In genomic region chr7:69334706-69335105, GRCh38 we compare ENCODE assay signal across 27 cellular contexts.
"Had no signal": no experiment of that assay in that cellular context is flagged by ENCODE, and none has a peak within 500 bp of the region (broad histone marks: within the 10 kb centered on the region; RNA-seq: fewer than 3 reads in every experiment).

No MANE protein-coding gene starts in this region.

- H3K27ac Mint-ChIP-seq: naive B cell; natural killer cell treated with Interleukin-12 subunit alpha and Interleukin-12 subunit beta and Interleukin-15 and Interleukin-18, amount 100 ng/mL, for 72 hours; stimulated activated memory B cell treated with anti-CD40 and anti-IgM and Interleukin-4, amounts not matched to agents 10 μg/mL and 1 μg/mL and 100 μg/mL, for 72 hours had no signal

- H3K4me1 Mint-ChIP-seq: naive B cell; neural crest cell; stimulated activated memory B cell treated with anti-CD40 and anti-IgM and Interleukin-4, amounts not matched to agents 10 μg/mL and 1 μg/mL and 100 μg/mL, for 72 hours had no signal

- FAIRE-seq: frontal cortex, keratinocyte had no signal

- H3K9me3 Mint-ChIP-seq: neural crest cell had no signal

- H2AFZ ChIP-seq: parathyroid adenoma had no signal

- H3K27ac ChIP-seq: coronary artery, esophagus squamous epithelium, neutrophil, parathyroid adenoma, sigmoid colon, testis, tibial artery, upper lobe of right lung, uterus had no signal

- H3K4me3 Mint-ChIP-seq: mesothelial cell of epicardium; naive B cell; natural killer cell treated with Interleukin-12 subunit alpha and Interleukin-12 subunit beta and Interleukin-15 and Interleukin-18, amount 100 ng/mL, for 72 hours; neural crest cell; stimulated activated memory B cell treated with anti-CD40 and anti-IgM and Interleukin-4, amounts not matched to agents 10 μg/mL and 1 μg/mL and 100 μg/mL, for 72 hours had no signal

- H3K4me3 ChIP-seq: coronary artery, esophagus squamous epithelium, mucosa of descending colon, sigmoid colon, testis, tibial artery, upper lobe of right lung, uterus had no signal

- H3K9me3 ChIP-seq: esophagus squamous epithelium, neutrophil, testis, tibial artery, upper lobe of right lung, uterus had no signal

- H3K4me1 ChIP-seq: esophagus squamous epithelium, sigmoid colon, testis, tibial artery, upper lobe of right lung, uterus had no signal

- H3K9ac ChIP-seq: parathyroid adenoma had no signal

- H3K36me3 Mint-ChIP-seq: mesothelial cell of epicardium; naive B cell; natural killer cell treated with Interleukin-12 subunit alpha and Interleukin-12 subunit beta and Interleukin-15 and Interleukin-18, amount 100 ng/mL, for 72 hours; stimulated activated memory B cell treated with anti-CD40 and anti-IgM and Interleukin-4, amounts not matched to agents 10 μg/mL and 1 μg/mL and 100 μg/mL, for 72 hours had no signal

- H3K36me3 ChIP-seq: esophagus squamous epithelium, neutrophil, sigmoid colon, tibial artery, upper lobe of right lung, uterus had no signal

- H3K27me3 ChIP-seq: esophagus squamous epithelium, neutrophil, sigmoid colon, testis, upper lobe of right lung, uterus had no signal

- H3K27me3 Mint-ChIP-seq: progenitor cell of endocrine pancreas; stimulated activated memory B cell treated with anti-CD40 and anti-IgM and Interleukin-4, amounts not matched to agents 10 μg/mL and 1 μg/mL and 100 μg/mL, for 72 hours had no signal

- DNase-seq: dermis blood vessel endothelial cell; effector memory CD4-positive, alpha-beta T cell; erythroblast; esophagus squamous epithelium; head of caudate nucleus; mesenchymal stem cell; mucosa of descending colon; naive B cell; sigmoid colon; stimulated activated CD4-positive, alpha-beta T cell treated with anti-CD3 and anti-CD28 coated beads, Interleukin-4, amount 100 ng/mL, for 4 hours; stimulated activated naive CD8-positive, alpha-beta T cell treated with anti-CD3 and anti-CD28 coated beads, Interleukin-15, Interleukin-2, amounts not matched to agents 100 U/mL and 50 U/mL, for 24 hours; substantia nigra; testis; tibial artery; upper lobe of right lung; uterus had no signal

- ATAC-seq: left lobe of liver; mucosa of descending colon; natural killer cell treated with Interleukin-12 subunit alpha and Interleukin-12 subunit beta and Interleukin-15 and Interleukin-18, amount 100 ng/mL, for 72 hours; stimulated activated memory B cell treated with anti-CD40 and anti-IgM and Interleukin-4, amounts not matched to agents 10 μg/mL and 1 μg/mL and 100 μg/mL, for 72 hours; stimulated activated naive CD8-positive, alpha-beta T cell treated with anti-CD3 and anti-CD28 coated beads, Interleukin-15, Interleukin-2, amounts not matched to agents 100 U/mL and 50 U/mL, for 24 hours; upper lobe of right lung had no signal

- H3K79me2 ChIP-seq: parathyroid adenoma had no signal
